In genomic region chr9:96136992-96137665, GRCh38 we compare ENCODE assay signal across 8 cellular contexts.
A peak's percentile ranks its signal among the peaks of the same experiment; 100 is the strongest.
DNase-seq lines count a peak whose midpoint lies in the region; ATAC-seq and TF ChIP-seq lines count a peak whose summit lies in the region.

No MANE protein-coding gene starts in this region.

- peak; percentile 97 for ATAC-seq in GM18907 (IDR thresholded peaks at IDR 0.05; ENCODE audit: unreplicated experiment)
- peak; percentile 94 for ATAC-seq in HG03064 (IDR thresholded peaks at IDR 0.05; ENCODE audit: low read depth, unreplicated experiment)
- peak; percentile 92 to 93 for ATAC-seq in stimulated activated naive B cell treated with anti-CD40 and anti-IgM and Interleukin-4, amounts not matched to agents 10 μg/mL and 1 μg/mL and 100 μg/mL, for 72 hours (replicated peaks)
- no peak for ATAC-seq in stimulated activated naive CD8-positive, alpha-beta T cell treated with anti-CD3 and anti-CD28 coated beads, Interleukin-15, amount 100 ng/mL, for 72 hours

- peaks cover 13% of the 10 kb centered on the region for H3K9me3 Mint-ChIP-seq in T-helper 2 cell treated with Interferon-gamma antibody and Interleukin-4, amounts not matched to agents 5 μg/mL and 100 μg/mL, for 36 hours
- H3K9me3 Mint-ChIP-seq in stimulated activated naive B cell treated with anti-CD40 and anti-IgM and Interleukin-4, amounts not matched to agents 10 μg/mL and 1 μg/mL and 100 μg/mL, for 72 hours = peaks cover 0 to 5% of the 10 kb centered on the region in 2 donors
- peaks cover 0 to 22% of the 10 kb centered on the region in 2 donors for H3K9me3 Mint-ChIP-seq in stimulated activated naive CD8-positive, alpha-beta T cell treated with anti-CD3 and anti-CD28 coated beads, Interleukin-15, amount 100 ng/mL, for 72 hours

- H3K36me3 Mint-ChIP-seq in T-helper 2 cell treated with Interferon-gamma antibody and Interleukin-4, amounts not matched to agents 5 μg/mL and 100 μg/mL, for 36 hours (ENCODE audit: low read depth) = no peaks in the 10 kb centered on the region
- H3K36me3 Mint-ChIP-seq in stimulated activated naive B cell treated with anti-CD40 and anti-IgM and Interleukin-4, amounts not matched to agents 10 μg/mL and 1 μg/mL and 100 μg/mL, for 72 hours = no peaks in the 10 kb centered on the region

- DNase-seq in AG09309 (ENCODE audit: low read depth) (peak; percentile 14), hippocampal formation (lab: John Stamatoyannopoulos, UW) (peak; percentile 40 to 79), COLO668 (lab: John Stamatoyannopoulos, UW; ENCODE audit: unreplicated experiment) (no peak)
- no peak for DNase-seq in T-helper 2 cell treated with Interferon-gamma antibody and Interleukin-4, amounts not matched to agents 5 μg/mL and 100 μg/mL, for 36 hours (ENCODE audit: low spot score)
- peak; percentile 17 for DNase-seq in stimulated activated naive B cell treated with anti-CD40 and anti-IgM and Interleukin-4, amounts not matched to agents 10 μg/mL and 1 μg/mL and 100 μg/mL, for 72 hours
- DNase-seq in stimulated activated naive CD8-positive, alpha-beta T cell treated with anti-CD3 and anti-CD28 coated beads, Interleukin-15, amount 100 ng/mL, for 72 hours = no peak

- H3K4me3 ChIP-seq in AG09309 (ENCODE audit: control insufficient read depth, low read depth, low read length) = peak overlapping the region; percentile 3

- peak overlapping the region; percentile 77 for H3K27ac Mint-ChIP-seq in T-helper 2 cell treated with Interferon-gamma antibody and Interleukin-4, amounts not matched to agents 5 μg/mL and 100 μg/mL, for 36 hours
- peak overlapping the region; percentile 33 for H3K27ac Mint-ChIP-seq in stimulated activated naive B cell treated with anti-CD40 and anti-IgM and Interleukin-4, amounts not matched to agents 10 μg/mL and 1 μg/mL and 100 μg/mL, for 72 hours
- no peak overlapping the region for H3K27ac Mint-ChIP-seq in stimulated activated naive CD8-positive, alpha-beta T cell treated with anti-CD3 and anti-CD28 coated beads, Interleukin-15, amount 100 ng/mL, for 72 hours

- peak overlapping the region; percentile 61 for H3K4me3 Mint-ChIP-seq in T-helper 2 cell treated with Interferon-gamma antibody and Interleukin-4, amounts not matched to agents 5 μg/mL and 100 μg/mL, for 36 hours
- H3K4me3 Mint-ChIP-seq in stimulated activated naive B cell treated with anti-CD40 and anti-IgM and Interleukin-4, amounts not matched to agents 10 μg/mL and 1 μg/mL and 100 μg/mL, for 72 hours = peak overlapping the region; percentile 61 to 73
- no peak overlapping the region for H3K4me3 Mint-ChIP-seq in stimulated activated naive CD8-positive, alpha-beta T cell treated with anti-CD3 and anti-CD28 coated beads, Interleukin-15, amount 100 ng/mL, for 72 hours

- TF ChIP-seq CTCF in AG09309 (IDR thresholded peaks at IDR 0.05; ENCODE audit: control insufficient read depth, insufficient read depth, low read depth, low read length, missing control alignments) = no peak

- H3K27me3 Mint-ChIP-seq in T-helper 2 cell treated with Interferon-gamma antibody and Interleukin-4, amounts not matched to agents 5 μg/mL and 100 μg/mL, for 36 hours (ENCODE audit: low read depth) = peaks cover 11% of the 10 kb centered on the region
- no peaks in the 10 kb centered on the region for H3K27me3 Mint-ChIP-seq in stimulated activated naive B cell treated with anti-CD40 and anti-IgM and Interleukin-4, amounts not matched to agents 10 μg/mL and 1 μg/mL and 100 μg/mL, for 72 hours
- no peaks in the 10 kb centered on the region for H3K27me3 Mint-ChIP-seq in stimulated activated naive CD8-positive, alpha-beta T cell treated with anti-CD3 and anti-CD28 coated beads, Interleukin-15, amount 100 ng/mL, for 72 hours

- peaks cover 26% of the 10 kb centered on the region for H3K4me1 Mint-ChIP-seq in T-helper 2 cell treated with Interferon-gamma antibody and Interleukin-4, amounts not matched to agents 5 μg/mL and 100 μg/mL, for 36 hours (ENCODE audit: low read depth)
- H3K4me1 Mint-ChIP-seq in stimulated activated naive B cell treated with anti-CD40 and anti-IgM and Interleukin-4, amounts not matched to agents 10 μg/mL and 1 μg/mL and 100 μg/mL, for 72 hours = peaks cover 9 to 12% of the 10 kb centered on the region in 2 donors
- peaks cover 7% of the 10 kb centered on the region for H3K4me1 Mint-ChIP-seq in stimulated activated naive CD8-positive, alpha-beta T cell treated with anti-CD3 and anti-CD28 coated beads, Interleukin-15, amount 100 ng/mL, for 72 hours

Comparison
In these comparisons a context has a peak if more than half of its experiments do, and no peak if none do; other contexts are left out.
1. DNase-seq: peak in AG09309 (single experiment), hippocampal formation (2 of 2) and stimulated activated naive B cell treated with anti-CD40 and anti-IgM and Interleukin-4, amounts not matched to agents 10 μg/mL and 1 μg/mL and 100 μg/mL, for 72 hours (single experiment); none in T-helper 2 cell treated with Interferon-gamma antibody and Interleukin-4, amounts not matched to agents 5 μg/mL and 100 μg/mL, for 36 hours (single experiment), COLO668 (single experiment) and stimulated activated naive CD8-positive, alpha-beta T cell treated with anti-CD3 and anti-CD28 coated beads, Interleukin-15, amount 100 ng/mL, for 72 hours (0 of 2).
2. H3K27ac Mint-ChIP-seq: peak in T-helper 2 cell treated with Interferon-gamma antibody and Interleukin-4, amounts not matched to agents 5 μg/mL and 100 μg/mL, for 36 hours (single experiment) and stimulated activated naive B cell treated with anti-CD40 and anti-IgM and Interleukin-4, amounts not matched to agents 10 μg/mL and 1 μg/mL and 100 μg/mL, for 72 hours (single experiment); none in stimulated activated naive CD8-positive, alpha-beta T cell treated with anti-CD3 and anti-CD28 coated beads, Interleukin-15, amount 100 ng/mL, for 72 hours (0 of 2).
3. H3K4me3 Mint-ChIP-seq: peak in T-helper 2 cell treated with Interferon-gamma antibody and Interleukin-4, amounts not matched to agents 5 μg/mL and 100 μg/mL, for 36 hours (single experiment) and stimulated activated naive B cell treated with anti-CD40 and anti-IgM and Interleukin-4, amounts not matched to agents 10 μg/mL and 1 μg/mL and 100 μg/mL, for 72 hours (2 of 2); none in stimulated activated naive CD8-positive, alpha-beta T cell treated with anti-CD3 and anti-CD28 coated beads, Interleukin-15, amount 100 ng/mL, for 72 hours (0 of 2).